ENCODE assay signal across 19 cellular contexts in the genomic region with DNA sequence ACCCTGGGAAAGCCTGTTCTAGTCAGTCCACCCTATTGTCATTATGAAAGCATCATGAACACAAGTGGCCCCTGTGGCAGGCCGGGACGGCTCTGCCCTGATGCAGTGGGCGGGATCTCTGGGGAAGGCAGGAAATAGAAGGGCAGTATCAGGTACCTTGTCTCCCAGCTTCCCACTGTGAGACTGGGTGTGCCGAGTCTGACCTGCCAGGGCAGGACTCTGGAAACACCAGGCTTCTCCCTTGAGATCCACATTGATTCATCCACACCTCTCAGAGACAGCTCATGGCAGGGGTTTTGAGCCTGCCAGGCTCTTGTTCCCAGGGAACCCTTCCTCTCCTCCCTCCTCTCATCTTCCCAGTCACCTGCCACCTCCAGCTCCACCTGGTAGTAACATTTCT. TPM values are rescaled to one million over a fixed set of nuclear protein-coding genes. Genes with fewer than 3 reads are reported as not detected.
DNase-seq lines count a peak whose midpoint lies in the region; ATAC-seq, FAIRE-seq and TF ChIP-seq lines count a peak whose summit lies in the region.
"Had no signal": no experiment of that assay in that cellular context is flagged by ENCODE, and none has a peak within 500 bp of the region (broad histone marks: within the 10 kb centered on the region; RNA-seq: fewer than 3 reads in every experiment).

No MANE protein-coding gene starts in this region.

- H3K4me2 ChIP-seq in Karpas-422 (ENCODE audit: low read depth, low read length, poor library complexity, severe bottlenecking) (peak overlapping the region; percentile 77), mammary epithelial cell (ENCODE audit: insufficient read depth, low read depth, low read length) (peak overlapping the region; percentile 33)

- ATAC-seq in HG03045 (IDR thresholded peaks at IDR 0.05; ENCODE audit: unreplicated experiment) (no peak), GM18517 (IDR thresholded peaks at IDR 0.05; ENCODE audit: unreplicated experiment) (no peak)
- ATAC-seq: upper lobe of right lung had no signal

- H3K36me3 ChIP-seq in Karpas-422 (ENCODE audit: insufficient read depth, low read length) (no peaks in the 10 kb centered on the region), mammary epithelial cell (ENCODE audit: insufficient read depth, low read length) (no peaks in the 10 kb centered on the region), small intestine (ENCODE audit: control insufficient read depth in 2 of 2, insufficient read depth in 2 of 2, low read length in 2 of 2) (no peaks in the 10 kb centered on the region)
- H3K36me3 ChIP-seq: brain microvascular endothelial cell, left ventricle myocardium inferior, upper lobe of right lung had no signal

- H3K27me3 ChIP-seq in Karpas-422 (ENCODE audit: low read length) = no peaks in the 10 kb centered on the region
- no peaks in the 10 kb centered on the region for H3K27me3 ChIP-seq in mammary epithelial cell (ENCODE audit: insufficient read depth, low read length)
- H3K27me3 ChIP-seq in small intestine (ENCODE audit: control insufficient read depth in 2 of 2, insufficient read depth in 2 of 2, low read length in 2 of 2) = no peaks in the 10 kb centered on the region
- H3K27me3 ChIP-seq: upper lobe of right lung had no signal

- DNase-seq in NCI-H2029 (lab: John Stamatoyannopoulos, UW) = peak; percentile 12
- DNase-seq in NCI-H2029 treated with DMSO at 0.1 percent for 48 hours (lab: John Stamatoyannopoulos, UW) = no peak
- DNase-seq in Karpas-422 = no peak
- DNase-seq in mammary epithelial cell = peak; percentile 72
- DNase-seq in small intestine = peak; percentile 80
- no peak for DNase-seq in Ammon's horn (ENCODE audit: low spot score)
- DNase-seq: ACHN; activated CD4-positive, alpha-beta T cell treated with anti-CD3 and anti-CD28 coated beads, Interleukin-2, amount 10 ng/mL, durations not matched to agents 7 days and 5 days; activated gamma-delta T cell; brain microvascular endothelial cell; DND-41; left ventricle myocardium inferior; MM.1S; occipital lobe; OCI-M1; upper lobe of right lung had no signal

- H3K4me1 ChIP-seq in Karpas-422 (ENCODE audit: low read length) (peaks cover 23% of the 10 kb centered on the region), mammary epithelial cell (ENCODE audit: insufficient read depth, low read length) (peaks cover 10% of the 10 kb centered on the region), small intestine (ENCODE audit: control insufficient read depth in 2 of 2, insufficient read depth in 1 of 2, low read depth in 1 of 2, low read length in 1 of 2) (no peaks in the 10 kb centered on the region)

- no peak overlapping the region for H2AFZ ChIP-seq in Karpas-422 (ENCODE audit: low read length)
- H2AFZ ChIP-seq in mammary epithelial cell (ENCODE audit: low read depth, low read length) = peak overlapping the region; percentile 84

- CTCF ChIA-PET in mammary epithelial cell (lab: Charles Lee; ENCODE audit: low non-redundant PET) = no interaction called here

- H3K79me2 ChIP-seq in Karpas-422 (ENCODE audit: low read length) = no peaks in the 10 kb centered on the region
- no peaks in the 10 kb centered on the region for H3K79me2 ChIP-seq in mammary epithelial cell (ENCODE audit: insufficient read depth, low read length)

- dilution Hi-C loops in mammary epithelial cell (cut with HindIII; ENCODE audit: low sequenced_read_pairs) = no loop called here

- FAIRE-seq in small intestine (lab: Jason Lieb, UNC) = no peak

- WGBS in mammary epithelial cell (ENCODE audit: low coverage, missing lambda C conversion rate) = 10% methylated on average over 4 of the region's 4 CpGs
- 7 to 31% (median 22%) methylated on average over 4 of the region's 4 CpGs for WGBS in small intestine, 3 donors

- no peak for TF ChIP-seq CTCF in mammary epithelial cell (conservative IDR thresholded peaks at IDR 0.05 in 1 of 2, IDR thresholded peaks at IDR 0.05 in 1 of 2; ENCODE audit: extremely low read depth in 1 of 2, insufficient read depth in 1 of 2, low read depth in 1 of 2, low read length in 2 of 2)

- no TSS peak for BruUV-seq in mammary epithelial cell (replicated peaks; lab: Mats Ljungman, UMichigan)

- H3K27ac ChIP-seq in Karpas-422 (ENCODE audit: low read length) = no peak overlapping the region
- no peak overlapping the region for H3K27ac ChIP-seq in mammary epithelial cell (ENCODE audit: insufficient read depth, low read depth, low read length)
- H3K27ac ChIP-seq in small intestine (ENCODE audit: low read depth in 1 of 2, low read length in 1 of 2) = no peak overlapping the region
- H3K27ac ChIP-seq: brain microvascular endothelial cell, left ventricle myocardium inferior, upper lobe of right lung had no signal

- H3K4me3 ChIP-seq in Karpas-422 (ENCODE audit: low read length) (no peak overlapping the region), mammary epithelial cell (replicated peaks in 1 of 3; ENCODE audit: insufficient read depth in 1 of 3, low read depth in 2 of 3, low read length in 3 of 3) (no peak overlapping the region), small intestine (ENCODE audit: low read depth in 1 of 2, low read length in 2 of 2) (no peak overlapping the region)
- H3K4me3 ChIP-seq: left ventricle myocardium inferior, upper lobe of right lung had no signal

- no peaks in the 10 kb centered on the region for H3K9me3 ChIP-seq in Karpas-422 (ENCODE audit: low read length)
- H3K9me3 ChIP-seq in mammary epithelial cell (replicated peaks; ENCODE audit: insufficient read depth, low read length) = no peaks in the 10 kb centered on the region
- no peaks in the 10 kb centered on the region for H3K9me3 ChIP-seq in small intestine (ENCODE audit: control insufficient read depth, low read depth)
- H3K9me3 ChIP-seq: left ventricle myocardium inferior, upper lobe of right lung had no signal

- H3K9me2 ChIP-seq in Karpas-422 (replicated peaks; ENCODE audit: insufficient read depth, low read length) = no peaks in the 10 kb centered on the region

- no peak overlapping the region for H3K9ac ChIP-seq in Karpas-422 (ENCODE audit: low read length)
- no peak overlapping the region for H3K9ac ChIP-seq in mammary epithelial cell (ENCODE audit: insufficient read depth, low read length)

- in situ Hi-C loops in mammary epithelial cell (cut with MboI; ENCODE audit: low sequenced_read_pairs in 2 of 2) = loop anchor here (10.0 to 25.0 kb wide), 4 partner anchors 302 to 579 kb away; a partner anchor contains a TSS

- H4K20me1 ChIP-seq in Karpas-422 (ENCODE audit: insufficient read depth, low read depth, low read length) (no peaks in the 10 kb centered on the region), mammary epithelial cell (ENCODE audit: insufficient read depth, low read length) (no peaks in the 10 kb centered on the region)

- intact Hi-C loops in mammary epithelial cell (cut with micrococcal nuclease) = loop anchor here (10.0 kb wide), 1 partner anchor 202 kb away; no protein-coding TSS in a partner anchor

RNA-seq across cellular contexts. Expression of a gene that starts 24.5 kb away (rescaled TPM):
- total RNA-seq in Karpas-422 (2014; rRNA removed; shearing (Covaris generic); ENCODE audit: low replicate concordance) = 32.6 and 36.0 TPM in 2 replicates
- total RNA-seq in mammary epithelial cell = 10 to 100 TPM; 29.5 to 52.2 TPM
- polyA plus RNA-seq in mammary epithelial cell = 23.0 TPM
- 58.7 TPM for polyA minus RNA-seq in mammary epithelial cell
- polyA plus RNA-seq in small intestine = 10 to 100 TPM; 43.4 to 68.4 (median 44.9) TPM

RNA-seq across cellular contexts. Expression of a gene that starts 54.7 kb away (rescaled TPM):
- not detected in 2 replicates for total RNA-seq in Karpas-422 (2014; rRNA removed; shearing (Covaris generic); ENCODE audit: low replicate concordance)
- not detected for total RNA-seq in mammary epithelial cell
- polyA plus RNA-seq in mammary epithelial cell = not detected
- polyA minus RNA-seq in mammary epithelial cell = not detected
- polyA plus RNA-seq in small intestine = under 1 TPM in 2 of 3 donors, not detected in 1; under 0.01 to 0.39 TPM
- total RNA-seq: activated CD4-positive, alpha-beta T cell treated with anti-CD3 and anti-CD28 coated beads, Interleukin-2, amount 10 ng/mL, durations not matched to agents 7 days and 5 days; T-helper 1 cell treated with Interleukin-12 subunit alpha and Interleukin-12 subunit beta and Interleukin-4 antibody, amounts not matched to agents 30 ng/mL and 1 ng/mL, for 36 hours; upper lobe of right lung had no signal

Comparison
In these comparisons a context has a peak if more than half of its experiments do, and no peak if none do; other contexts are left out.
1. DNase-seq: peak in NCI-H2029 (single experiment), mammary epithelial cell (single experiment) and small intestine (single experiment); none in NCI-H2029 treated with DMSO at 0.1 percent for 48 hours (single experiment), Karpas-422 (single experiment) and Ammon's horn (single experiment).